In the genomic region with DNA sequence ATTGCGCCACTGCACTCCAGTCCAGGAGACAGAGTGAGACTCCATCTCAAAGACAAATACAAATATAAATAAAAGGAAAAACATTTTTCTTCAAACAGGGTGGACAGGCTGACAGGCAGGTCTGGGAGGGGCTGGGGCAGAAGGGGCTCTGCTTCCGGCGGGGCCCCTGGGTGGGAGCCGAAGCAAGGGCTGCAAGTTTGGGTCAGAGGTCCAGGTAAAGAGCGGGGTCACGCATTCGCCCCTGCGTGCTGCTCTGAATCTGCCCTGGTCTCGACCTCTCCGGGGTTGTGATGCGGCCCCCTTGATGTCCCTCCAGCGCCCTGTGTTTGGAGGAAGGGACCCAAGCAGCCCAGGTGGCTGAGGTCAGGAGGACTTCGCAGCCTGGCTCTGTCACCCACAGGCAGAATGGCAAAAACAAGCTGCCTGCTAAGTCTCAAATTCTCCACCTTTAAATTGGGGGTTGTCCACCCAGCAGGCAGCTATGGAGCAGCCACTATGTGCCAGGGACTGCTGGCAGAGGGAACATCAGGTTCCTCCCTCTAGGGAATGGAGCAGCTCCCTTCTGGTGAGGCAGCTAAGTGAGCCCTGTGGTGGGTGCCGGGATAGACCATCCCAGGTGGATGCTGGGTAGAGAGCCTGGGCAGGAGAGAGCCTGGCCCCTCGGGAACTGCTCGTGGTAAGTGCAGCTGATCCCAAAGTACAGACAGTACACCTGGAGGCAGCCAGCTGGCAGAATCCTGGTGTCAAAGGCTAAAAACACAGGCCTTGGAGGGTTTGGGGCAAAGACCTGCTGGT, we compare ENCODE assay signal across 27 cellular contexts. TPM values are rescaled to one million over a fixed set of nuclear protein-coding genes. Genes with fewer than 3 reads are reported as not detected.
"Had no signal": no experiment of that assay in that cellular context is flagged by ENCODE, and none has a peak within 500 bp of the region (broad histone marks: within the 10 kb centered on the region; RNA-seq: fewer than 3 reads in every experiment).

No MANE protein-coding gene starts in this region.

- H3K4me1 ChIP-seq: left ventricle myocardium inferior, neural progenitor cell, sigmoid colon, testis, upper lobe of left lung had no signal

- H3K36me3 Mint-ChIP-seq: activated naive CD4-positive, alpha-beta T cell treated with anti-CD3 and anti-CD28 coated beads, Interleukin-2, amount 50 U/mL, for 24 hours; brain; immature natural killer cell; mesothelial cell of epicardium; naive thymus-derived CD8-positive, alpha-beta T cell; neural progenitor cell had no signal

- ATAC-seq: activated CD8-positive, alpha-beta T cell treated with anti-CD3 and anti-CD28 coated beads, Interleukin-2, amount 10 ng/mL, durations not matched to agents 7 days and 5 days; naive thymus-derived CD8-positive, alpha-beta T cell had no signal

- H3K27ac ChIP-seq: left ventricle myocardium inferior, neural progenitor cell, sigmoid colon, testis, upper lobe of left lung, WERI-Rb-1 had no signal

- H3K36me3 ChIP-seq: left ventricle myocardium inferior, neural progenitor cell, sigmoid colon, upper lobe of left lung, WERI-Rb-1 had no signal

- H3K9me3 Mint-ChIP-seq: activated naive CD4-positive, alpha-beta T cell treated with anti-CD3 and anti-CD28 coated beads, Interleukin-2, amount 50 U/mL, for 24 hours; dendritic cell treated with granulocyte-macrophage colony-stimulating factor and Interleukin-4, amounts not matched to agents 40 ng/mL and 50 ng/mL, for 4 days; immature natural killer cell; mesothelial cell of epicardium; naive thymus-derived CD8-positive, alpha-beta T cell; neural progenitor cell had no signal

- H3K4me3 ChIP-seq: left ventricle myocardium inferior, neural progenitor cell, sigmoid colon, smooth muscle cell, testis, upper lobe of left lung had no signal

- H3K27ac Mint-ChIP-seq: activated CD8-positive, alpha-beta T cell treated with anti-CD3 and anti-CD28 coated beads, Interleukin-2, amount 10 ng/mL, durations not matched to agents 7 days and 5 days; activated naive CD4-positive, alpha-beta T cell treated with anti-CD3 and anti-CD28 coated beads, Interleukin-2, amount 50 U/mL, for 24 hours; dendritic cell treated with granulocyte-macrophage colony-stimulating factor and Interleukin-4, amounts not matched to agents 40 ng/mL and 50 ng/mL, for 4 days; immature natural killer cell; mesothelial cell of epicardium; neural progenitor cell; progenitor cell of endocrine pancreas had no signal

- H3K27me3 ChIP-seq: testis, upper lobe of left lung had no signal

- H3K9ac ChIP-seq: neural progenitor cell had no signal

- DNase-seq: activated CD4-positive, alpha-beta T cell treated with anti-CD3 and anti-CD28 coated beads for 1 hour; activated CD4-positive, alpha-beta T cell treated with anti-CD3 and anti-CD28 coated beads, Interleukin-2, amount 50 U/mL, for 1 hour; activated CD8-positive, alpha-beta T cell treated with anti-CD3 and anti-CD28 coated beads, Interleukin-2, amount 10 ng/mL, durations not matched to agents 7 days and 5 days; activated gamma-delta T cell treated with Interleukin-2 at 50 U/mL for 16 hours; aorta; caudate nucleus; effector CD4-positive, alpha-beta T cell; erythroblast; foreskin melanocyte; immature natural killer cell; left ventricle myocardium inferior; naive thymus-derived CD8-positive, alpha-beta T cell; retina; sigmoid colon; stimulated activated CD4-positive, alpha-beta T cell treated with anti-CD3 and anti-CD28 coated beads, Interleukin-15, amount 100 ng/mL, for 24 hours; stimulated activated naive CD4-positive, alpha-beta T cell; testis; WERI-Rb-1 had no signal

- H3K4me3 Mint-ChIP-seq: activated CD8-positive, alpha-beta T cell treated with anti-CD3 and anti-CD28 coated beads, Interleukin-2, amount 10 ng/mL, durations not matched to agents 7 days and 5 days; activated naive CD4-positive, alpha-beta T cell treated with anti-CD3 and anti-CD28 coated beads, Interleukin-2, amount 50 U/mL, for 24 hours; brain; dendritic cell treated with granulocyte-macrophage colony-stimulating factor and Interleukin-4, amounts not matched to agents 40 ng/mL and 50 ng/mL, for 4 days; immature natural killer cell; mesothelial cell of epicardium; naive thymus-derived CD8-positive, alpha-beta T cell; neural progenitor cell had no signal

- H3K4me1 Mint-ChIP-seq: activated naive CD4-positive, alpha-beta T cell treated with anti-CD3 and anti-CD28 coated beads, Interleukin-2, amount 50 U/mL, for 24 hours; brain; immature natural killer cell; mesothelial cell of epicardium; naive thymus-derived CD8-positive, alpha-beta T cell; neural progenitor cell had no signal

- H3K4me2 ChIP-seq: neural progenitor cell, smooth muscle cell had no signal

- H2AFZ ChIP-seq: neural progenitor cell had no signal

- H3K9me3 ChIP-seq: left ventricle myocardium inferior, sigmoid colon, testis, upper lobe of left lung had no signal

RNA-seq across cellular contexts. Expression of a gene that starts 10.3 kb away (rescaled TPM):
- total RNA-seq: lung microvascular endothelial cell; naive thymus-derived CD8-positive, alpha-beta T cell had no signal
- polyA plus RNA-seq: aorta; immature natural killer cell; naive thymus-derived CD8-positive, alpha-beta T cell had no signal
